Comparison of ENCODE assay signal across 8 cellular contexts in genomic region chr2:237966250-237966564, GRCh38. TPM values are rescaled to one million over a fixed set of nuclear protein-coding genes. Genes with fewer than 3 reads are reported as not detected.
DNase-seq lines count a peak whose midpoint lies in the region; ATAC-seq and TF ChIP-seq lines count a peak whose summit lies in the region.

No MANE protein-coding gene starts in this region.

- no peaks in the 10 kb centered on the region for H3K9me2 ChIP-seq in OCI-LY1 (ENCODE audit: low read depth, low read length)

- H3K27ac ChIP-seq in OCI-LY1 (ENCODE audit: low read depth, low read length, poor library complexity, severe bottlenecking) (no peak overlapping the region), fibroblast of lung (ENCODE audit: insufficient read depth, low read length) (no peak overlapping the region), prostate gland (peak overlapping the region; percentile 10 to 14)

- H4K20me1 ChIP-seq in OCI-LY1 (ENCODE audit: insufficient read depth, low read length) (no peaks in the 10 kb centered on the region), fibroblast of lung (ENCODE audit: control insufficient read depth, extremely low read depth, insufficient read depth, low read length) (peaks cover 2% of the 10 kb centered on the region)

- H3K9ac ChIP-seq in OCI-LY1 (ENCODE audit: low read length): peak overlapping the region; percentile 38; the same call in 1 of the 2 replicates
- H3K9ac ChIP-seq in fibroblast of lung (ENCODE audit: insufficient read depth, low read length): no peak overlapping the region

- no peaks in the 10 kb centered on the region for H3K36me3 ChIP-seq in OCI-LY1 (ENCODE audit: insufficient read depth, low read length)
- H3K36me3 ChIP-seq in fibroblast of lung (ENCODE audit: control insufficient read depth, insufficient read depth, low read length): no peaks in the 10 kb centered on the region
- H3K36me3 ChIP-seq in prostate gland: no peaks in the 10 kb centered on the region

- H3K9me3 ChIP-seq in OCI-LY1 (ENCODE audit: low read length) (peaks cover 12% of the 10 kb centered on the region), fibroblast of lung (ENCODE audit: control insufficient read depth, insufficient read depth, low read depth, low read length) (no peaks in the 10 kb centered on the region), prostate gland (no peaks in the 10 kb centered on the region)

- 7% methylated on average over 15 of the region's 15 CpGs for WGBS in prostate gland

- H3K4me2 ChIP-seq in OCI-LY1 (ENCODE audit: low read length) (peak overlapping the region; percentile 64), fibroblast of lung (ENCODE audit: extremely low read depth, insufficient read depth, low read length) (peak overlapping the region; percentile 86)

- H3K4me1 ChIP-seq in OCI-LY1 (ENCODE audit: insufficient read depth, low read length, severe bottlenecking) (peaks cover 35% of the 10 kb centered on the region), fibroblast of lung (ENCODE audit: control insufficient read depth, extremely low read depth, insufficient read depth, low read length) (peaks cover 4% of the 10 kb centered on the region), prostate gland (replicated peaks) (peaks cover 11% of the 10 kb centered on the region)

- TF ChIP-seq CTCF in OCI-LY1 (IDR thresholded peaks at IDR 0.05; ENCODE audit: low read length): no peak
- no peak for TF ChIP-seq CTCF in fibroblast of lung (conservative IDR thresholded peaks at IDR 0.05 in 1 of 2, IDR thresholded peaks at IDR 0.05 in 1 of 2; ENCODE audit: low read depth in 1 of 2, low read length in 2 of 2)
- no peak for TF ChIP-seq CTCF in prostate gland (IDR thresholded peaks at IDR 0.05)

- H3K79me2 ChIP-seq in OCI-LY1 (ENCODE audit: insufficient read depth, low read length): peaks cover 8% of the 10 kb centered on the region; the same call in 1 of the 2 replicates
- H3K79me2 ChIP-seq in fibroblast of lung (ENCODE audit: control insufficient read depth, insufficient read depth, low read length): peaks cover 35% of the 10 kb centered on the region

- intact Hi-C loops in prostate gland (cut with DNase I): loop anchor here (5.0 kb wide), 2 partner anchors 44 to 109 kb away; partner anchors contain the start of gene RAMP1

- H3K4me3 ChIP-seq in OCI-LY1 (ENCODE audit: low read depth, low read length, poor library complexity, severe bottlenecking) (peak overlapping the region; percentile 60), fibroblast of lung (replicated peaks in 1 of 4; ENCODE audit: control extremely low read depth in 1 of 4, insufficient read depth in 1 of 4, low read depth in 3 of 4, low read length in 4 of 4) (peak overlapping the region; percentile 33 to 79 (median 59)), prostate gland (peak overlapping the region; percentile 46 to 61)

- no peak for DNase-seq in fibroblast of lung (ENCODE audit: low read depth in 2 of 2)
- no peak for DNase-seq in prostate gland (ENCODE audit: low spot score)
- no peak for DNase-seq in NCI-H2081 treated with DMSO at 0.1 percent for 48 hours (lab: John Stamatoyannopoulos, UW)
- no peak for DNase-seq in UCSD-AML1 (lab: John Stamatoyannopoulos, UW; ENCODE audit: unreplicated experiment)
- no peak for DNase-seq in nucleus accumbens (lab: John Stamatoyannopoulos, UW)
- no peak for DNase-seq in DMS53 treated with DMSO at 0.1 percent for 48 hours (lab: John Stamatoyannopoulos, UW; ENCODE audit: unreplicated experiment)

- peak overlapping the region; percentile 87; the same call in 1 of the 2 replicates for H2AFZ ChIP-seq in OCI-LY1 (ENCODE audit: low read length)
- H2AFZ ChIP-seq in fibroblast of lung (ENCODE audit: low read length): peak overlapping the region; percentile 35

- no peak for TF ChIP-seq POLR2A in prostate gland (IDR thresholded peaks at IDR 0.05)

- H3K27me3 ChIP-seq in OCI-LY1 (ENCODE audit: insufficient read depth, low read length): peaks cover 1% of the 10 kb centered on the region; the same call in 1 of the 2 replicates
- no peaks in the 10 kb centered on the region for H3K27me3 ChIP-seq in fibroblast of lung (ENCODE audit: control insufficient read depth, insufficient read depth, low read length)
- no peaks in the 10 kb centered on the region for H3K27me3 ChIP-seq in prostate gland (replicated peaks; ENCODE audit: insufficient read depth)

- no peaks in the 10 kb centered on the region for H3F3A ChIP-seq in OCI-LY1 (ENCODE audit: insufficient read depth, low read length)

- peak; percentile 30 for ATAC-seq in GM19438 (IDR thresholded peaks at IDR 0.05; ENCODE audit: low read depth, unreplicated experiment)

RNA-seq across cellular contexts. Expression of gene UBE2F, which starts 0.6 kb away (rescaled TPM):
- total RNA-seq in fibroblast of lung (37.8 and 53.7 TPM in 2 replicates), prostate gland (10 to 100 TPM; 45.2 to 73.2 TPM)
- 95.5 and 113 TPM in 2 replicates for polyA plus RNA-seq in fibroblast of lung
- polyA plus RNA-seq in fibroblast of lung (2012): 67.8 and 74.8 TPM in 2 replicates
- polyA minus RNA-seq in fibroblast of lung (ENCODE audit: low replicate concordance): 13.3 and 18.7 TPM in 2 replicates

Comparison
In these comparisons a context has a peak if more than half of its experiments do, and no peak if none do; other contexts are left out.
1. H3K27ac ChIP-seq: peak in prostate gland (2 of 2); none in OCI-LY1 (single experiment) and fibroblast of lung (single experiment).
2. Peak in every context shown above with its lines, with median percentiles within 50 percentile points of each other: H3K4me3 ChIP-seq.